ENCODE assay signal across 23 cellular contexts in the genomic region with DNA sequence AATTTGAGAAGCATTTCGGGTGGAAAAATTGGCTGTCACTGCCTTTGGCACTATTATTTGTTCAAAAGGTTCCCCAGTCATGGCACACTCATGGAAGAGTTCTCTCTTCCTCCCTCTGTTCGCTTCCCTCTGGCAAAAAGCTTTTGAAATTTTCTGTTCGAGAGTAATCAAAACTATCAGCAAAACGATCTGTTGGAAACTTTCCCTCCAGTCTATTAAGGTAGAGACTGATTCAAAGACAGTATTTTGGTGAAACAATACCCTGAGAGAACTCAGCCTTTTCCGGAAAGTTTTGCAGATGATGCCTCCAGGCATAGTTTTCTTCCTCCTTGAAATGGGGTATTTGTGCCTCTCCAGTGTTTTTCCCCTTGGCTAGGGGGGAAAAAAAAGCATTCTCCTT. TPM values are rescaled to one million over a fixed set of nuclear protein-coding genes. Genes with fewer than 3 reads are reported as not detected.
DNase-seq lines count a peak whose midpoint lies in the region; ATAC-seq and TF ChIP-seq lines count a peak whose summit lies in the region.
"Had no signal": no experiment of that assay in that cellular context is flagged by ENCODE, and none has a peak within 500 bp of the region (broad histone marks: within the 10 kb centered on the region; RNA-seq: fewer than 3 reads in every experiment).

No MANE protein-coding gene starts in this region.

- TF ChIP-seq CTCF in ascending aorta (IDR thresholded peaks at IDR 0.05) (no peak), mesothelial cell of epicardium (IDR thresholded peaks at IDR 0.05; ENCODE audit: unreplicated experiment) (no peak), suprapubic skin (IDR thresholded peaks at IDR 0.05) (no peak), tibial nerve (IDR thresholded peaks at IDR 0.05) (no peak)

- H3K27me3 Mint-ChIP-seq in mesothelial cell of epicardium (ENCODE audit: low read depth) = no peaks in the 10 kb centered on the region

- DNase-seq in M059J (ENCODE audit: low read depth) = peak; percentile 65
- no peak for DNase-seq in ascending aorta (ENCODE audit: low spot score in 2 of 2)
- DNase-seq in mesothelial cell of epicardium (ENCODE audit: low spot score in 2 of 2, unreplicated experiment in 2 of 2) = no peak
- DNase-seq in left colon = no peak
- DNase-seq in suprapubic skin (ENCODE audit: low spot score in 2 of 2) = no peak
- DNase-seq in cerebellum (ENCODE audit: low spot score) = no peak
- no peak for DNase-seq in tibial nerve (ENCODE audit: low spot score in 2 of 2)
- DNase-seq: CD4-positive, CD25-positive, alpha-beta regulatory T cell; DMS79; H7; NCI-H1092; NCI-H1436 treated with DMSO at 0.1 percent for 48 hours; NCI-H1930; NCI-H2227 treated with DMSO at 0.1 percent for 48 hours; NCI-H510A; SW 1271 had no signal

- WGBS in suprapubic skin = 35% methylated on average over 5 of the region's 5 CpGs
- 51 to 61% methylated on average over 5 of the region's 5 CpGs for WGBS in tibial nerve, 2 donors

- H3K36me3 ChIP-seq in ascending aorta = no peaks in the 10 kb centered on the region
- H3K36me3 ChIP-seq in suprapubic skin = no peaks in the 10 kb centered on the region
- H3K36me3 ChIP-seq in tibial nerve = no peaks in the 10 kb centered on the region

- no peak for TF ChIP-seq POLR2A in suprapubic skin (IDR thresholded peaks at IDR 0.05)
- no peak for TF ChIP-seq POLR2A in tibial nerve (IDR thresholded peaks at IDR 0.05)

- H3K27ac ChIP-seq in ascending aorta (peak overlapping the region; percentile 3 to 45), suprapubic skin (no peak overlapping the region), tibial nerve (peak overlapping the region in 2 of 4 donors; percentile 36 to 40)
- H3K27ac ChIP-seq: HL-60, SJSA1 had no signal

- no peaks in the 10 kb centered on the region for H3K27me3 ChIP-seq in ascending aorta
- H3K27me3 ChIP-seq in suprapubic skin = no peaks in the 10 kb centered on the region
- H3K27me3 ChIP-seq in tibial nerve = no peaks in the 10 kb centered on the region
- H3K27me3 ChIP-seq: SJSA1 had no signal

- intact Hi-C loops in ascending aorta (cut with DNase I) (no loop called here), left colon (cut with DNase I, micrococcal nuclease) (no loop called here)

- no peak for ATAC-seq in left colon
- ATAC-seq: GM12878, HepG2, K562, Panc1 had no signal

- H3K36me3 Mint-ChIP-seq in mesothelial cell of epicardium = no peaks in the 10 kb centered on the region
- H3K36me3 Mint-ChIP-seq: CD4-positive, CD25-positive, alpha-beta regulatory T cell had no signal

- H3K9me3 Mint-ChIP-seq in mesothelial cell of epicardium = peaks cover 8% of the 10 kb centered on the region

- peaks cover 24% of the 10 kb centered on the region for H3K4me1 Mint-ChIP-seq in mesothelial cell of epicardium

- peaks cover 0 to 16% of the 10 kb centered on the region in 2 donors for H3K9me3 ChIP-seq in ascending aorta
- no peaks in the 10 kb centered on the region for H3K9me3 ChIP-seq in suprapubic skin
- H3K9me3 ChIP-seq in tibial nerve = peaks cover 0 to 18% (median 4%) of the 10 kb centered on the region in 4 donors

- no peak overlapping the region for H3K4me3 Mint-ChIP-seq in mesothelial cell of epicardium
- H3K4me3 Mint-ChIP-seq: CD4-positive, CD25-positive, alpha-beta regulatory T cell had no signal

- no peak for TF ChIP-seq EP300 in suprapubic skin (IDR thresholded peaks at IDR 0.05)
- no peak for TF ChIP-seq EP300 in tibial nerve (IDR thresholded peaks at IDR 0.05)

- H3K4me3 ChIP-seq in ascending aorta (no peak overlapping the region), suprapubic skin (no peak overlapping the region), tibial nerve (no peak overlapping the region)
- H3K4me3 ChIP-seq: GM12878, K562, SJSA1 had no signal

- H3K27ac Mint-ChIP-seq in mesothelial cell of epicardium = peak overlapping the region; percentile 86
- H3K27ac Mint-ChIP-seq: CD4-positive, CD25-positive, alpha-beta regulatory T cell had no signal

- peaks cover 0 to 4% of the 10 kb centered on the region in 2 donors for H3K4me1 ChIP-seq in ascending aorta
- H3K4me1 ChIP-seq in suprapubic skin = peaks cover 39% of the 10 kb centered on the region
- peaks cover 0 to 14% (median 0%) of the 10 kb centered on the region in 4 donors for H3K4me1 ChIP-seq in tibial nerve

RNA-seq across cellular contexts. Expression of a gene that starts 3.6 kb away (rescaled TPM):
- 33.3 and 33.8 TPM in 2 replicates for total RNA-seq in M059J (2014; rRNA removed; shearing (Covaris generic))
- 35.4 TPM for total RNA-seq in ascending aorta
- 34.3 to 40.3 TPM (median 39.6 TPM) in 3 replicates for total RNA-seq in mesothelial cell of epicardium
- 10 to 100 TPM; 25.7 to 28.0 TPM for total RNA-seq in left colon
- 10 to 100 TPM; 16.2 to 65.8 (median 23.5) TPM for total RNA-seq in suprapubic skin
- 13.4 TPM for total RNA-seq in cerebellum
- 100 to 1,000 TPM; 156 to 238 (median 199) TPM for total RNA-seq in tibial nerve
- total RNA-seq: CD4-positive, CD25-positive, alpha-beta regulatory T cell; HepG2; HT-29 had no signal
